Comparison of ENCODE assay signal across 28 cellular contexts in the genomic region with DNA sequence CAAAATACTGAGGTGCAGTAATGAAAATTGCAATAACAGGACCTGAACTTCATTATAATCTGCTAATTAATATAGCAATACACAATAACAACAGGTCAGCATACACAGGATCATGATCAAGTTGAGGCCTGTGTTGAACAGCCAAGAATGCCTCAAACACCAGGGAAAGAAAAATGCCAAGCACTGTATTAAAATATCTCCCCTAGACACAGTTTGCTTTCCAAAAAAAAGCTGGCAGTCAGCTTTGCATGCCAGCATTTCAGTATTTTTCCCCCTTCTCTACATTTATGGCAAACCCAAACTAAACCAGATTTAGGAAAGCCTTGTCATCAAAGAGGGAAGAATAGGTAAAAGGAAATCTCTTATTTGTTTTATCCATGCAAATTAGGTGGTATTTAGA.
"Had no signal": no experiment of that assay in that cellular context is flagged by ENCODE, and none has a peak within 500 bp of the region (broad histone marks: within the 10 kb centered on the region; RNA-seq: fewer than 3 reads in every experiment).

No MANE protein-coding gene starts in this region.

- H3K36me3 ChIP-seq: cardiac muscle cell, WERI-Rb-1 had no signal

- H3K4me3 ChIP-seq: cardiac muscle cell had no signal

- ATAC-seq: activated CD8-positive, alpha-beta memory T cell treated with anti-CD3 and anti-CD28 coated beads, Interleukin-2, amount 10 ng/mL, durations not matched to agents 7 days and 5 days; activated naive CD8-positive, alpha-beta T cell treated with anti-CD3 and anti-CD28 coated beads, Interleukin-2, amount 50 U/mL, for 24 hours; Panc1 had no signal

- DNase-seq: activated CD4-positive, alpha-beta memory T cell treated with anti-CD3 and anti-CD28 coated beads, Interleukin-2, amount 10 ng/mL, durations not matched to agents 7 days and 5 days; activated CD4-positive, alpha-beta T cell treated with anti-CD3 and anti-CD28 coated beads for 1 hour; activated CD4-positive, alpha-beta T cell treated with anti-CD3 and anti-CD28 coated beads for 48 hours; activated CD4-positive, CD25-positive, alpha-beta regulatory T cell; activated CD8-positive, alpha-beta memory T cell treated with anti-CD3 and anti-CD28 coated beads for 24 hours; activated CD8-positive, alpha-beta memory T cell treated with anti-CD3 and anti-CD28 coated beads, Interleukin-2, amount 10 ng/mL, durations not matched to agents 7 days and 5 days; activated CD8-positive, alpha-beta memory T cell treated with anti-CD3 and anti-CD28 coated beads, Interleukin-2, amount 50 U/mL, for 48 hours; activated effector memory CD4-positive, alpha-beta T cell treated with Interleukin-2 at 50 U/mL for 16 hours; activated naive CD4-positive, alpha-beta T cell treated with anti-CD3 and anti-CD28 coated beads, Interleukin-2, amount 10 ng/mL, durations not matched to agents 7 days and 5 days; activated naive CD8-positive, alpha-beta T cell treated with anti-CD3 and anti-CD28 coated beads, Interleukin-2, amount 50 U/mL, for 24 hours; activated T-cell treated with anti-CD3 and anti-CD28 coated beads, Interleukin-2, amount 50 U/mL, for 48 hours; NCI-H1092 treated with DMSO at 0.1 percent for 48 hours; NCI-H1417; NCI-H146; NCI-H187; NCI-H2029 treated with DMSO at 0.1 percent for 48 hours; NCI-H2107; NCI-H2171; NCI-H2227 treated with DMSO at 0.1 percent for 48 hours; NCI-H446; NCI-H510A treated with DMSO at 0.1 percent for 48 hours; RPMI8226; SIG-M5; T1000; WERI-Rb-1 had no signal

- H3K27ac ChIP-seq: cardiac muscle cell, KMS-11, WERI-Rb-1 had no signal
